In genomic region chrX:101407167-101407747, GRCh38 we compare ENCODE assay signal across 6 cellular contexts. TPM values are rescaled to one million over a fixed set of nuclear protein-coding genes. Genes with fewer than 3 reads are reported as not detected.
DNase-seq lines count a peak whose midpoint lies in the region; ATAC-seq and TF ChIP-seq lines count a peak whose summit lies in the region.

No MANE protein-coding gene starts in this region.

- CTCF ChIA-PET in activated CD8-positive, alpha-beta memory T cell treated with anti-CD3 and anti-CD28 coated beads, Interleukin-2, amount 10 ng/mL, durations not matched to agents 7 days and 5 days (lab: Charles Lee) = interaction anchor here (1.0 kb wide), 1 partner anchor 17 kb away, joined by 4 read pairs; the partner anchor contains the start of gene RPL36A

- peaks cover 24% of the 10 kb centered on the region for H3K4me1 Mint-ChIP-seq in activated CD8-positive, alpha-beta memory T cell treated with anti-CD3 and anti-CD28 coated beads, Interleukin-2, amount 10 ng/mL, durations not matched to agents 7 days and 5 days
- H3K4me1 Mint-ChIP-seq in progenitor cell of endocrine pancreas (ENCODE audit: low read depth) = peaks cover 13% of the 10 kb centered on the region

- TF ChIP-seq CTCF in coronary artery (IDR thresholded peaks at IDR 0.05) = no peak
- no peak for TF ChIP-seq CTCF in progenitor cell of endocrine pancreas (IDR thresholded peaks at IDR 0.05; ENCODE audit: unreplicated experiment)

- H3K36me3 Mint-ChIP-seq in activated CD8-positive, alpha-beta memory T cell treated with anti-CD3 and anti-CD28 coated beads, Interleukin-2, amount 10 ng/mL, durations not matched to agents 7 days and 5 days = peaks cover 24% of the 10 kb centered on the region
- peaks cover 8% of the 10 kb centered on the region for H3K36me3 Mint-ChIP-seq in progenitor cell of endocrine pancreas (ENCODE audit: insufficient read depth)

- H3K27me3 Mint-ChIP-seq in activated CD8-positive, alpha-beta memory T cell treated with anti-CD3 and anti-CD28 coated beads, Interleukin-2, amount 10 ng/mL, durations not matched to agents 7 days and 5 days = no peaks in the 10 kb centered on the region
- H3K27me3 Mint-ChIP-seq in progenitor cell of endocrine pancreas = no peaks in the 10 kb centered on the region

- no peaks in the 10 kb centered on the region for H3K9me3 Mint-ChIP-seq in activated CD8-positive, alpha-beta memory T cell treated with anti-CD3 and anti-CD28 coated beads, Interleukin-2, amount 10 ng/mL, durations not matched to agents 7 days and 5 days (ENCODE audit: low read depth)
- peaks cover 8% of the 10 kb centered on the region for H3K9me3 Mint-ChIP-seq in progenitor cell of endocrine pancreas (ENCODE audit: low read depth)

- ATAC-seq in activated CD8-positive, alpha-beta memory T cell treated with anti-CD3 and anti-CD28 coated beads, Interleukin-2, amount 10 ng/mL, durations not matched to agents 7 days and 5 days = peak; percentile 2
- ATAC-seq in GM18517 (IDR thresholded peaks at IDR 0.05; ENCODE audit: unreplicated experiment) = no peak

- H3K27ac Mint-ChIP-seq in activated CD8-positive, alpha-beta memory T cell treated with anti-CD3 and anti-CD28 coated beads, Interleukin-2, amount 10 ng/mL, durations not matched to agents 7 days and 5 days = peak overlapping the region; percentile 98
- peak overlapping the region; percentile 99 for H3K27ac Mint-ChIP-seq in progenitor cell of endocrine pancreas

- H3K4me3 ChIP-seq in coronary artery = peak overlapping the region; percentile 77

- H3K4me3 Mint-ChIP-seq in activated CD8-positive, alpha-beta memory T cell treated with anti-CD3 and anti-CD28 coated beads, Interleukin-2, amount 10 ng/mL, durations not matched to agents 7 days and 5 days = peak overlapping the region; percentile 98
- H3K4me3 Mint-ChIP-seq in progenitor cell of endocrine pancreas (ENCODE audit: low read depth) = peak overlapping the region; percentile 88

- no peak for DNase-seq in activated CD8-positive, alpha-beta memory T cell treated with anti-CD3 and anti-CD28 coated beads, Interleukin-2, amount 10 ng/mL, durations not matched to agents 7 days and 5 days
- no peak for DNase-seq in activated CD8-positive, alpha-beta memory T cell treated with anti-CD3 and anti-CD28 coated beads, Interleukin-2, amount 50 U/mL, for 4 hours
- DNase-seq in coronary artery (ENCODE audit: low spot score) (no peak), progenitor cell of endocrine pancreas (ENCODE audit: low spot score, unreplicated experiment) (no peak), AG20443 (ENCODE audit: low spot score) (no peak)

- peak overlapping the region; percentile 90 to 92 for H3K27ac ChIP-seq in coronary artery

RNA-seq across cellular contexts. Expression of gene GLA, which starts 0.5 kb away (rescaled TPM):
- 10 to 100 TPM; 40.2 to 60.4 TPM for total RNA-seq in activated CD8-positive, alpha-beta memory T cell treated with anti-CD3 and anti-CD28 coated beads, Interleukin-2, amount 10 ng/mL, durations not matched to agents 7 days and 5 days
- 35.9 and 36.7 TPM in 2 replicates for total RNA-seq in progenitor cell of endocrine pancreas

RNA-seq across cellular contexts. Expression of gene HNRNPH2, which starts 0.8 kb away (rescaled TPM):
- 10 to 100 TPM; 30.7 to 31.2 TPM for total RNA-seq in activated CD8-positive, alpha-beta memory T cell treated with anti-CD3 and anti-CD28 coated beads, Interleukin-2, amount 10 ng/mL, durations not matched to agents 7 days and 5 days
- 72.4 and 77.8 TPM in 2 replicates for total RNA-seq in progenitor cell of endocrine pancreas

RNA-seq across cellular contexts. Expression of gene RPL36A, which starts 16.4 kb away (rescaled TPM):
- 100 to 1,000 TPM; 178 to 225 TPM for total RNA-seq in activated CD8-positive, alpha-beta memory T cell treated with anti-CD3 and anti-CD28 coated beads, Interleukin-2, amount 10 ng/mL, durations not matched to agents 7 days and 5 days
- 306 and 310 TPM in 2 replicates for total RNA-seq in progenitor cell of endocrine pancreas

RNA-seq across cellular contexts. Expression of gene BTK, which starts 21.3 kb away (rescaled TPM):
- under 1 TPM; 0.14 to 0.41 TPM for total RNA-seq in activated CD8-positive, alpha-beta memory T cell treated with anti-CD3 and anti-CD28 coated beads, Interleukin-2, amount 10 ng/mL, durations not matched to agents 7 days and 5 days
- total RNA-seq in progenitor cell of endocrine pancreas = not detected in 2 replicates

RNA-seq across cellular contexts. Expression of gene TIMM8A, which starts 58.7 kb away (rescaled TPM):
- total RNA-seq in activated CD8-positive, alpha-beta memory T cell treated with anti-CD3 and anti-CD28 coated beads, Interleukin-2, amount 10 ng/mL, durations not matched to agents 7 days and 5 days = 10 to 100 TPM; 16.7 to 23.6 TPM
- 15.7 and 16.5 TPM in 2 replicates for total RNA-seq in progenitor cell of endocrine pancreas
